Comparison of ENCODE assay signal across 9 cellular contexts in the genomic region with DNA sequence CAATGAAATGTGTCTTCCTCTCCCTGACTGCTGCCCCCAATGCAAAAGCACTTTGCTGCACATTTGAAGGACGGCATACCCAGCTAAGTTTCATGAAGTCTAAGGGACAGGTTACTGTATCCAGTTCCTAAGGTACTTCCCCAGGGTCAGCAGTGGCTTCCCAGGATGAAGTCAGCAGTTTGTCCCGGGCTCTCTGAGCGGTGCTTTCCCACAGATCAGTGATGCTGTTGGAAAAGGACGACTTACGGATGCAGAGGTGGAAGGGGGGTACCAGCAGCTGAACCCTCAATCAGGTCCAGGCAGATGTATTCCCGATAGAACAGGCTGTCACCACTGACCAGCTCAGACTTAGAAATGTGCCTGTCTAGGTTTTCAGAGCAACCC.
A peak's percentile ranks its signal among the peaks of the same experiment; 100 is the strongest.
DNase-seq lines count a peak whose midpoint lies in the region; ATAC-seq and TF ChIP-seq lines count a peak whose summit lies in the region.
"Had no signal": no experiment of that assay in that cellular context is flagged by ENCODE, and none has a peak within 500 bp of the region (broad histone marks: within the 10 kb centered on the region; RNA-seq: fewer than 3 reads in every experiment).

No MANE protein-coding gene starts in this region.

- ATAC-seq in HG03196 (IDR thresholded peaks at IDR 0.05; ENCODE audit: unreplicated experiment) (no peak), foreskin keratinocyte (no peak)

- H4K8ac ChIP-seq in mesenchymal stem cell (ENCODE audit: low read length) = no peak overlapping the region

- no peak for DNase-seq in NT2/D1 (ENCODE audit: low read depth, low spot score)
- DNase-seq in dermis microvascular lymphatic vessel endothelial cell (ENCODE audit: low read depth in 2 of 2) = peak; percentile 66 to 86
- peak; percentile 83 for DNase-seq in mesenchymal stem cell
- no peak for DNase-seq in tibial artery
- DNase-seq in NCI-H2171 treated with DMSO at 0.1 percent for 48 hours (lab: John Stamatoyannopoulos, UW) = no peak
- no peak for DNase-seq in foreskin keratinocyte
- DNase-seq: activated effector memory CD4-positive, alpha-beta T cell treated with anti-CD3 and anti-CD28 coated beads, Interleukin-2, amount 50 U/mL, for 16 hours had no signal

- peaks cover 12% of the 10 kb centered on the region for H3K79me1 ChIP-seq in mesenchymal stem cell (replicated peaks; ENCODE audit: low read length, poor library complexity, severe bottlenecking)

- H2AFZ ChIP-seq in mesenchymal stem cell (ENCODE audit: low read depth, low read length) = no peak overlapping the region

- peak overlapping the region in 1 of 2 experiments; percentile 58 for H3K14ac ChIP-seq in mesenchymal stem cell (ENCODE audit: low read length in 2 of 2)

- 39% methylated on average over 6 of the region's 6 CpGs for WGBS in mesenchymal stem cell

- no peak overlapping the region for H4K91ac ChIP-seq in mesenchymal stem cell (ENCODE audit: low read length)

- H3K27me3 ChIP-seq in NT2/D1 (ENCODE audit: insufficient read depth, insufficient read length) = peaks cover 30% of the 10 kb centered on the region
- H3K27me3 ChIP-seq in mesenchymal stem cell (ENCODE audit: control insufficient read depth in 1 of 2, insufficient read depth in 1 of 2, low read length in 2 of 2) = no peaks in the 10 kb centered on the region
- H3K27me3 ChIP-seq in tibial artery = no peaks in the 10 kb centered on the region
- peaks cover 6% of the 10 kb centered on the region for H3K27me3 ChIP-seq in foreskin keratinocyte

- no peaks in the 10 kb centered on the region for H3K9me3 ChIP-seq in NT2/D1 (ENCODE audit: insufficient read depth, low read length)
- H3K9me3 ChIP-seq in mesenchymal stem cell (ENCODE audit: control insufficient read depth, low read length) = no peaks in the 10 kb centered on the region
- no peaks in the 10 kb centered on the region for H3K9me3 ChIP-seq in tibial artery
- H3K9me3 ChIP-seq: SJSA1 had no signal

- peak overlapping the region in 1 of 2 experiments; percentile 18 for H3K4ac ChIP-seq in mesenchymal stem cell (ENCODE audit: low read depth in 1 of 2, low read length in 2 of 2)

- H3K9ac ChIP-seq in NT2/D1 (ENCODE audit: insufficient read length, low read depth) = peak overlapping the region; percentile 79
- peak overlapping the region; percentile 87 for H3K9ac ChIP-seq in mesenchymal stem cell (ENCODE audit: low read length)

- no peak overlapping the region for H3K23ac ChIP-seq in mesenchymal stem cell (ENCODE audit: low read length in 2 of 2)

- intact Hi-C loops in tibial artery (cut with DNase I; ENCODE audit: low total_unique reads) = no loop called here

- H2AK5ac ChIP-seq in mesenchymal stem cell (ENCODE audit: low read length, severe bottlenecking) = peak overlapping the region; percentile 20

- H3K18ac ChIP-seq in mesenchymal stem cell (ENCODE audit: low read depth in 1 of 2, low read length in 2 of 2) = peak overlapping the region; percentile 8 to 90

- H3K36me3 ChIP-seq in NT2/D1 (ENCODE audit: insufficient read depth, insufficient read length, low read length) (peaks cover 3% of the 10 kb centered on the region), mesenchymal stem cell (ENCODE audit: control insufficient read depth in 1 of 2, insufficient read depth in 2 of 2, low read depth in 1 of 2, low read length in 2 of 2) (peaks cover 0 to 3% of the 10 kb centered on the region in 2 experiments), tibial artery (no peaks in the 10 kb centered on the region)
- H3K36me3 ChIP-seq: SJSA1 had no signal

- H2BK15ac ChIP-seq in mesenchymal stem cell (ENCODE audit: low read depth, poor library complexity, severe bottlenecking) = no peak overlapping the region

- no peak overlapping the region for H2BK5ac ChIP-seq in mesenchymal stem cell (ENCODE audit: low read depth, low read length, poor library complexity, severe bottlenecking)

- peak overlapping the region in 1 of 2 experiments; percentile 29 for H2BK12ac ChIP-seq in mesenchymal stem cell (ENCODE audit: low read length in 2 of 2)

- H2BK120ac ChIP-seq in mesenchymal stem cell (ENCODE audit: low read depth, low read length) = no peak overlapping the region

- H3K4me1 ChIP-seq in NT2/D1 (ENCODE audit: insufficient read depth, insufficient read length) = no peaks in the 10 kb centered on the region
- H3K4me1 ChIP-seq in mesenchymal stem cell (ENCODE audit: control insufficient read depth, insufficient read depth, low read depth, low read length) = peaks cover 10% of the 10 kb centered on the region
- H3K4me1 ChIP-seq in tibial artery = peaks cover 0 to 59% (median 21%) of the 10 kb centered on the region in 4 donors
- peaks cover 18% of the 10 kb centered on the region for H3K4me1 ChIP-seq in foreskin keratinocyte

- H3K4me2 ChIP-seq in mesenchymal stem cell (ENCODE audit: low read length, poor library complexity, severe bottlenecking) = peak overlapping the region; percentile 51

- no peak for TF ChIP-seq CTCF in tibial artery (IDR thresholded peaks at IDR 0.05)
- no peak for TF ChIP-seq CTCF in foreskin keratinocyte (conservative IDR thresholded peaks at IDR 0.05)

- H3K4me3 ChIP-seq in NT2/D1 (ENCODE audit: insufficient read length, low read depth) (peak overlapping the region; percentile 59), mesenchymal stem cell (ENCODE audit: insufficient read depth in 1 of 2, low read depth in 1 of 2, low read length in 2 of 2) (peak overlapping the region; percentile 45 to 86), tibial artery (peak overlapping the region; percentile 63 to 84)
- H3K4me3 ChIP-seq: SJSA1 had no signal

- H3K27ac ChIP-seq in mesenchymal stem cell (ENCODE audit: low read length, poor library complexity, severe bottlenecking) (peak overlapping the region; percentile 4), tibial artery (peak overlapping the region; percentile 91 to 95), foreskin keratinocyte (no peak overlapping the region)
- H3K27ac ChIP-seq: SJSA1 had no signal

Comparison
In these comparisons a context has a peak if more than half of its experiments do, and no peak if none do; other contexts are left out.
1. DNase-seq: peak in dermis microvascular lymphatic vessel endothelial cell (2 of 2) and mesenchymal stem cell (single experiment); none in NT2/D1 (single experiment), tibial artery (0 of 2), NCI-H2171 treated with DMSO at 0.1 percent for 48 hours (single experiment) and foreskin keratinocyte (0 of 2).
2. Peak in every context shown above with its lines, with median percentiles within 50 percentile points of each other: H3K4me3 ChIP-seq.